ENCODE assay signal across 18 cellular contexts in genomic region chr18:41150316-41150715, GRCh38.
DNase-seq lines count a peak whose midpoint lies in the region; ATAC-seq lines count a peak whose summit lies in the region.
"Had no signal": no experiment of that assay in that cellular context is flagged by ENCODE, and none has a peak within 500 bp of the region (broad histone marks: within the 10 kb centered on the region; RNA-seq: fewer than 3 reads in every experiment).

No MANE protein-coding gene starts in this region.

- ATAC-seq in GM21576 (IDR thresholded peaks at IDR 0.05; ENCODE audit: unreplicated experiment) (no peak), HG02610 (IDR thresholded peaks at IDR 0.05; ENCODE audit: unreplicated experiment) (no peak)
- ATAC-seq: activated CD4-positive, alpha-beta T cell treated with anti-CD3 and anti-CD28 coated beads for 36 hours; HCT116; SK-N-SH treated with all-trans-retinoic acid at 6 μM for 48 hours; stimulated activated effector memory CD8-positive, alpha-beta T cell treated with anti-CD3 and anti-CD28 coated beads, Interleukin-12 subunit alpha, Interleukin-12 subunit beta, amount 100 ng/mL, for 72 hours had no signal

- peak; percentile 4 for DNase-seq in DMS 273 (lab: John Stamatoyannopoulos, UW; ENCODE audit: unreplicated experiment)
- DNase-seq in DMS 273 treated with DMSO at 0.1 percent for 48 hours (lab: John Stamatoyannopoulos, UW), result no peak
- DNase-seq in NCI-H146 treated with DMSO at 0.1 percent for 48 hours (lab: John Stamatoyannopoulos, UW; ENCODE audit: unreplicated experiment), result peak; percentile 99
- peak; percentile 100 for DNase-seq in NCI-H748 treated with DMSO at 0.1 percent for 48 hours (lab: John Stamatoyannopoulos, UW)
- DNase-seq in kidney tubule cell (ENCODE audit: low spot score), result peak; percentile 7
- no peak for DNase-seq in DMS114 treated with DMSO at 0.1 percent for 48 hours (lab: John Stamatoyannopoulos, UW; ENCODE audit: unreplicated experiment)
- DNase-seq: activated CD4-positive, alpha-beta T cell treated with anti-CD3 and anti-CD28 coated beads for 36 hours; activated gamma-delta T cell; cerebellar nuclear complex; effector CD8-positive, alpha-beta T cell; hippocampal formation; kidney; stimulated activated CD4-positive, alpha-beta T cell treated with anti-CD3 and anti-CD28 coated beads, Interleukin-12 subunit alpha, Interleukin-12 subunit beta, amount 100 ng/mL, for 4 hours had no signal

Comparison
In these comparisons a context has a peak if more than half of its experiments do, and no peak if none do; other contexts are left out.
1. DNase-seq: peak in DMS 273 (single experiment), NCI-H146 treated with DMSO at 0.1 percent for 48 hours (single experiment), NCI-H748 treated with DMSO at 0.1 percent for 48 hours (single experiment) and kidney tubule cell (single experiment); none in DMS 273 treated with DMSO at 0.1 percent for 48 hours (single experiment) and DMS114 treated with DMSO at 0.1 percent for 48 hours (single experiment).